In genomic region chr11:88474655-88475054, GRCh38 we compare ENCODE assay signal across 1 cellular context.
TF ChIP-seq lines count a peak whose summit lies in the region.

No MANE protein-coding gene starts in this region.

TF ChIP-seq in GM12878, 131 proteins besides CTCF, POLR2A, EP300 and RAD21 (continued from another document):
- TF ChIP-seq ZNF687 (IDR thresholded peaks at IDR 0.05) = no peak
- TF ChIP-seq RCOR1 (conservative IDR thresholded peaks at IDR 0.05; ENCODE audit: low read depth, low read length) = no peak
- TF ChIP-seq ZBTB33 (IDR thresholded peaks at IDR 0.05) = no peak
- TF ChIP-seq BHLHE40 (IDR thresholded peaks at IDR 0.05; ENCODE audit: borderline replicate concordance in 1 of 2, low read depth in 2 of 2, low read length in 1 of 2) = no peak
